In genomic region chr2:1572638-1573037, GRCh38 we compare ENCODE assay signal across 16 cellular contexts.
DNase-seq lines count a peak whose midpoint lies in the region; ATAC-seq and TF ChIP-seq lines count a peak whose summit lies in the region.
"Had no signal": no experiment of that assay in that cellular context is flagged by ENCODE, and none has a peak within 500 bp of the region (broad histone marks: within the 10 kb centered on the region; RNA-seq: fewer than 3 reads in every experiment).

No MANE protein-coding gene starts in this region.

- DNase-seq in GM23248 (peak; percentile 90), brain microvascular endothelial cell (peak; percentile 66), left ventricle myocardium inferior (peak; percentile 78), skeletal muscle cell (ENCODE audit: low read depth) (peak; percentile 66), coronary artery (ENCODE audit: low spot score) (no peak), NCI-H526 (lab: John Stamatoyannopoulos, UW) (no peak)
- DNase-seq in activated CD4-positive, CD25-positive, alpha-beta regulatory T cell (lab: John Stamatoyannopoulos, UW) = no peak
- DNase-seq: AML-193; cerebellar nuclear complex; hippocampal formation; natural killer cell; NCI-H1694; retina; stimulated activated CD4-positive, alpha-beta T cell treated with anti-CD3 and anti-CD28 coated beads, Interleukin-4, amount 100 ng/mL, for 1 hour had no signal

- no peaks in the 10 kb centered on the region for H3K27me3 ChIP-seq in GM23248 (replicated peaks; ENCODE audit: insufficient read depth)
- no peaks in the 10 kb centered on the region for H3K27me3 ChIP-seq in brain microvascular endothelial cell (replicated peaks)
- H3K27me3 ChIP-seq in left ventricle myocardium inferior (ENCODE audit: low read depth) = peaks cover 32% of the 10 kb centered on the region
- H3K27me3 ChIP-seq: tibial nerve had no signal

- peak overlapping the region; percentile 40 for H3K4me2 ChIP-seq in GM23248 (ENCODE audit: unreplicated experiment)

- no peaks in the 10 kb centered on the region for H3K9me2 ChIP-seq in GM23248 (ENCODE audit: insufficient read depth)

- WGBS in GM23248 (ENCODE audit: low coverage in 1 of 2, low lambda C conversion rate in 2 of 2, missing lambda C conversion rate in 2 of 2), 2 experiments = 44 to 47% methylated on average over 10 of the region's 10 CpGs

- in situ Hi-C loops in GM23248 (cut with MboI) = no loop called here
- in situ Hi-C loops in brain microvascular endothelial cell (cut with HindIII; ENCODE audit: low pct_ligation_motif_present, low sequenced_read_pairs) = no loop called here

- H4K20me1 ChIP-seq in GM23248 (ENCODE audit: insufficient read depth) = no peaks in the 10 kb centered on the region

- intact Hi-C loops in left ventricle myocardium inferior (cut with micrococcal nuclease) = no loop called here

- H3K9me3 ChIP-seq in GM23248 (ENCODE audit: low read depth) (no peaks in the 10 kb centered on the region), left ventricle myocardium inferior (replicated peaks) (no peaks in the 10 kb centered on the region)
- H3K9me3 ChIP-seq: tibial nerve had no signal

- no peak overlapping the region for H3K4me3 ChIP-seq in GM23248
- no peak overlapping the region for H3K4me3 ChIP-seq in brain microvascular endothelial cell (ENCODE audit: low read depth, low read length)
- no peak overlapping the region for H3K4me3 ChIP-seq in left ventricle myocardium inferior
- no peak overlapping the region for H3K4me3 ChIP-seq in skeletal muscle cell (ENCODE audit: low read depth, low read length)
- no peak overlapping the region for H3K4me3 ChIP-seq in coronary artery
- H3K4me3 ChIP-seq: tibial nerve had no signal

- no peak for ATAC-seq in GM21526 (IDR thresholded peaks at IDR 0.05; ENCODE audit: low FRiP score, unreplicated experiment)
- ATAC-seq: natural killer cell had no signal

- H3K36me3 ChIP-seq in GM23248 (ENCODE audit: low read depth) (no peaks in the 10 kb centered on the region), brain microvascular endothelial cell (replicated peaks) (no peaks in the 10 kb centered on the region), left ventricle myocardium inferior (no peaks in the 10 kb centered on the region)
- H3K36me3 ChIP-seq: tibial nerve had no signal

- H3K4me1 ChIP-seq in GM23248 (ENCODE audit: insufficient read depth) (peaks cover 13% of the 10 kb centered on the region), left ventricle myocardium inferior (peaks cover 16% of the 10 kb centered on the region)

- no peaks in the 10 kb centered on the region for H3K79me2 ChIP-seq in GM23248 (ENCODE audit: insufficient read depth)

- 0 out of 2 replicates have a peak, but pooled peaks cover 9% of the 10 kb centered on the region for H3F3A ChIP-seq in GM23248 (ENCODE audit: insufficient read depth)

- no peak overlapping the region for H3K27ac ChIP-seq in GM23248
- no peak overlapping the region for H3K27ac ChIP-seq in brain microvascular endothelial cell
- peak overlapping the region; percentile 80 for H3K27ac ChIP-seq in left ventricle myocardium inferior (replicated peaks)
- H3K27ac ChIP-seq in coronary artery = peak overlapping the region in 1 of 2 donors; percentile 22
- H3K27ac ChIP-seq: tibial nerve had no signal

- TF ChIP-seq CTCF in brain microvascular endothelial cell (IDR thresholded peaks at IDR 0.05; ENCODE audit: low read depth, low read length, missing control alignments) (no peak), left ventricle myocardium inferior (IDR thresholded peaks at IDR 0.05; ENCODE audit: borderline replicate concordance) (no peak), coronary artery (IDR thresholded peaks at IDR 0.05) (no peak)

- H3K9ac ChIP-seq in GM23248 = no peak overlapping the region

- H2AFZ ChIP-seq in GM23248 = 0 out of 2 replicates have a peak overlapping the region, but pooled peaks have one; percentile 37

Comparison
In these comparisons a context has a peak if more than half of its experiments do, and no peak if none do; other contexts are left out.
1. DNase-seq: peak in GM23248 (single experiment), brain microvascular endothelial cell (single experiment), left ventricle myocardium inferior (single experiment) and skeletal muscle cell (single experiment); none in coronary artery (single experiment), NCI-H526 (0 of 2) and activated CD4-positive, CD25-positive, alpha-beta regulatory T cell (0 of 4).